ENCODE assay signal across 3 cellular contexts in the genomic region with DNA sequence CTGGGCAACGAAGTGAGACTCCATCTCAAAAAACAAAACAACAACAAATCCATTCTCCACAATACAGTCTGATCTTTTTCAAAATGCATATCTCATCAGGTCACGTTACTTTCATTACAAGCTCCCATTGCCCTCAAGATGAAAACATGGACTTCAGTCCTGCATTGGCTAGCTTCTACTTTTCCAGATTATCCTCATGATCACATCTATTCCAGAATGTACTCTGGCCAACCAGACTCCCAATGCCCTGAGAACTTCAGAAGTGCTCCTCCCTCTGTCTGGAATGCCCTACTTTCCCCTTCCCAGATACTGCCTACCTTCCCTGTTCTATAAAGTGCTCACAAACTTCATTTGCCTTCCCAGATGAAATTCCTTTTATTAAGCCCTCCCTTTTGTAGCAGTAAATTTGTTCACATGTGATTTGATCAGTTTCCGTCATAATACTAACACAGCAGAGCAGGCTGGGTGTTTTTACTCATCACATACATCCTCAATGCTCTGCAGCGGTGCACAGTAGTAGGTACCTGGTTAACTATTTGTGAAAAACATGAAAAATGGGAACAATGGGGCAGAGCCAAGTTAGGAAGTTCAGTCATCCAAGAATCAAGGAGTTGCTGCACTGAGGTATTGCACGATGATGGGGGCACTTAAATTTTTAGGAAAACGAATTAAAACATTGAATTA.
TF ChIP-seq lines count a peak whose summit lies in the region.

No MANE protein-coding gene starts in this region.

TF ChIP-seq in A549, 52 proteins besides CTCF, POLR2A, EP300 and RAD21:
- TF ChIP-seq HEYL (CRISPR knock-in tag; IDR thresholded peaks at IDR 0.05) (no peak), BHLHE40 (IDR thresholded peaks at IDR 0.05; ENCODE audit: low read depth, low read length) (no peak), FOSB (CRISPR knock-in tag; IDR thresholded peaks at IDR 0.05) (no peak), MAZ (IDR thresholded peaks at IDR 0.05; ENCODE audit: borderline replicate concordance, low read depth, low read length) (no peak), KDM5A (IDR thresholded peaks at IDR 0.05) (no peak), JUN (IDR thresholded peaks at IDR 0.05) (peak in 1 of 2 experiments; percentile 6; a peak in 1 of 5 replicates), RFX5 (IDR thresholded peaks at IDR 0.05) (no peak)
- TF ChIP-seq, protein P1, sequence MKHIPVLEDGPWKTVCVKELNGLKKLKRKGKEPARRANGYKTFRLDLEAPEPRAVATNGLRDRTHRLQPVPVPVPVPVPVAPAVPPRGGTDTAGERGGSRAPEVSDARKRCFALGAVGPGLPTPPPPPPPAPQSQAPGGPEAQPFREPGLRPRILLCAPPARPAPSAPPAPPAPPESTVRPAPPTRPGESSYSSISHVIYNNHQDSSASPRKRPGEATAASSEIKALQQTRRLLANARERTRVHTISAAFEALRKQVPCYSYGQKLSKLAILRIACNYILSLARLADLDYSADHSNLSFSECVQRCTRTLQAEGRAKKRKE (CRISPR knock-in tag; IDR thresholded peaks at IDR 0.05; ENCODE audit: low read depth): no peak

TF ChIP-seq in HEK293, 187 proteins besides CTCF, POLR2A, EP300 and RAD21:
- TF ChIP-seq, protein P2, sequence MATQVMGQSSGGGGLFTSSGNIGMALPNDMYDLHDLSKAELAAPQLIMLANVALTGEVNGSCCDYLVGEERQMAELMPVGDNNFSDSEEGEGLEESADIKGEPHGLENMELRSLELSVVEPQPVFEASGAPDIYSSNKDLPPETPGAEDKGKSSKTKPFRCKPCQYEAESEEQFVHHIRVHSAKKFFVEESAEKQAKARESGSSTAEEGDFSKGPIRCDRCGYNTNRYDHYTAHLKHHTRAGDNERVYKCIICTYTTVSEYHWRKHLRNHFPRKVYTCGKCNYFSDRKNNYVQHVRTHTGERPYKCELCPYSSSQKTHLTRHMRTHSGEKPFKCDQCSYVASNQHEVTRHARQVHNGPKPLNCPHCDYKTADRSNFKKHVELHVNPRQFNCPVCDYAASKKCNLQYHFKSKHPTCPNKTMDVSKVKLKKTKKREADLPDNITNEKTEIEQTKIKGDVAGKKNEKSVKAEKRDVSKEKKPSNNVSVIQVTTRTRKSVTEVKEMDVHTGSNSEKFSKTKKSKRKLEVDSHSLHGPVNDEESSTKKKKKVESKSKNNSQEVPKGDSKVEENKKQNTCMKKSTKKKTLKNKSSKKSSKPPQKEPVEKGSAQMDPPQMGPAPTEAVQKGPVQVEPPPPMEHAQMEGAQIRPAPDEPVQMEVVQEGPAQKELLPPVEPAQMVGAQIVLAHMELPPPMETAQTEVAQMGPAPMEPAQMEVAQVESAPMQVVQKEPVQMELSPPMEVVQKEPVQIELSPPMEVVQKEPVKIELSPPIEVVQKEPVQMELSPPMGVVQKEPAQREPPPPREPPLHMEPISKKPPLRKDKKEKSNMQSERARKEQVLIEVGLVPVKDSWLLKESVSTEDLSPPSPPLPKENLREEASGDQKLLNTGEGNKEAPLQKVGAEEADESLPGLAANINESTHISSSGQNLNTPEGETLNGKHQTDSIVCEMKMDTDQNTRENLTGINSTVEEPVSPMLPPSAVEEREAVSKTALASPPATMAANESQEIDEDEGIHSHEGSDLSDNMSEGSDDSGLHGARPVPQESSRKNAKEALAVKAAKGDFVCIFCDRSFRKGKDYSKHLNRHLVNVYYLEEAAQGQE (tag by site-specific recombination; IDR thresholded peaks at IDR 0.05): no peak
- no peak for TF ChIP-seq FEZF1 (tag by site-specific recombination; IDR thresholded peaks at IDR 0.05)
- TF ChIP-seq ZNF341 (tag by site-specific recombination; IDR thresholded peaks at IDR 0.05; ENCODE audit: low read depth): 0 out of 2 replicates have a peak, but pooled peaks have one; percentile 13
- no peak for TF ChIP-seq ZNF175 (tag by site-specific recombination; IDR thresholded peaks at IDR 0.05)
- TF ChIP-seq, protein P3, sequence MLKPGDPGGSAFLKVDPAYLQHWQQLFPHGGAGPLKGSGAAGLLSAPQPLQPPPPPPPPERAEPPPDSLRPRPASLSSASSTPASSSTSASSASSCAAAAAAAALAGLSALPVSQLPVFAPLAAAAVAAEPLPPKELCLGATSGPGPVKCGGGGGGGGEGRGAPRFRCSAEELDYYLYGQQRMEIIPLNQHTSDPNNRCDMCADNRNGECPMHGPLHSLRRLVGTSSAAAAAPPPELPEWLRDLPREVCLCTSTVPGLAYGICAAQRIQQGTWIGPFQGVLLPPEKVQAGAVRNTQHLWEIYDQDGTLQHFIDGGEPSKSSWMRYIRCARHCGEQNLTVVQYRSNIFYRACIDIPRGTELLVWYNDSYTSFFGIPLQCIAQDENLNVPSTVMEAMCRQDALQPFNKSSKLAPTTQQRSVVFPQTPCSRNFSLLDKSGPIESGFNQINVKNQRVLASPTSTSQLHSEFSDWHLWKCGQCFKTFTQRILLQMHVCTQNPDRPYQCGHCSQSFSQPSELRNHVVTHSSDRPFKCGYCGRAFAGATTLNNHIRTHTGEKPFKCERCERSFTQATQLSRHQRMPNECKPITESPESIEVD (tag by site-specific recombination; IDR thresholded peaks at IDR 0.05): no peak
- 0 out of 2 replicates have a peak, but pooled peaks have one; percentile 34 for TF ChIP-seq ZNF600 (tag by site-specific recombination; IDR thresholded peaks at IDR 0.05)
- no peak for TF ChIP-seq ZNF560 (tag by site-specific recombination; IDR thresholded peaks at IDR 0.05; ENCODE audit: borderline replicate concordance)
- no peak for TF ChIP-seq ZNF174 (tag by site-specific recombination; IDR thresholded peaks at IDR 0.05)
- peak; percentile 9; the same call in 1 of the 2 replicates for TF ChIP-seq PRDM1 (tag by site-specific recombination; IDR thresholded peaks at IDR 0.05)
- no peak for TF ChIP-seq ZNF140 (tag by site-specific recombination; IDR thresholded peaks at IDR 0.05)
- no peak for TF ChIP-seq ZNF155 (tag by site-specific recombination; IDR thresholded peaks at IDR 0.05)
- TF ChIP-seq ZFHX2 (tag by site-specific recombination; conservative IDR thresholded peaks at IDR 0.05): no peak
- TF ChIP-seq ZNF785 (tag by site-specific recombination; IDR thresholded peaks at IDR 0.05): no peak
- no peak for TF ChIP-seq ZNF792 (tag by site-specific recombination; IDR thresholded peaks at IDR 0.05)
- no peak for TF ChIP-seq GLI2 (tag by site-specific recombination; IDR thresholded peaks at IDR 0.05; ENCODE audit: borderline replicate concordance, low read depth)
- 0 out of 2 replicates have a peak, but pooled peaks have one; percentile 13 for TF ChIP-seq ZNF121 (tag by site-specific recombination; IDR thresholded peaks at IDR 0.05)
- no peak for TF ChIP-seq ZNF501 (tag by site-specific recombination; IDR thresholded peaks at IDR 0.05)
- TF ChIP-seq ZNF324 (tag by site-specific recombination; IDR thresholded peaks at IDR 0.05): no peak
- TF ChIP-seq KLF10 (tag by site-specific recombination; IDR thresholded peaks at IDR 0.05): no peak
- TF ChIP-seq ZXDB (tag by site-specific recombination; IDR thresholded peaks at IDR 0.05): no peak
- TF ChIP-seq TRIM28 (IDR thresholded peaks at IDR 0.05; ENCODE audit: borderline replicate concordance, low read length): no peak

TF ChIP-seq in endothelial cell of umbilical vein, 7 proteins besides CTCF, POLR2A, EP300 and RAD21:
- no peak for TF ChIP-seq FOS (IDR thresholded peaks at IDR 0.05; ENCODE audit: borderline replicate concordance, insufficient read depth, low read length)
- no peak for TF ChIP-seq MYC (IDR thresholded peaks at IDR 0.05; ENCODE audit: low read depth, low read length)
- no peak for TF ChIP-seq JUN (IDR thresholded peaks at IDR 0.05; ENCODE audit: borderline replicate concordance, insufficient read depth, insufficient read length, low read depth)
- TF ChIP-seq EZH2 (IDR thresholded peaks at IDR 0.05; ENCODE audit: borderline replicate concordance, low read depth, low read length, severe bottlenecking): no peak
- TF ChIP-seq GATA2 (IDR thresholded peaks at IDR 0.05; ENCODE audit: insufficient read depth, insufficient read length, low read depth, low read length): no peak
- TF ChIP-seq POLR2AphosphoS5 (IDR thresholded peaks at IDR 0.05; ENCODE audit: insufficient read depth, low read depth, low read length): no peak
- TF ChIP-seq, protein P4, sequence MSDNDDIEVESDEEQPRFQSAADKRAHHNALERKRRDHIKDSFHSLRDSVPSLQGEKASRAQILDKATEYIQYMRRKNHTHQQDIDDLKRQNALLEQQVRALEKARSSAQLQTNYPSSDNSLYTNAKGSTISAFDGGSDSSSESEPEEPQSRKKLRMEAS (IDR thresholded peaks at IDR 0.05; ENCODE audit: insufficient read depth, insufficient read length): no peak
